Comparison of ENCODE assay signal across 23 cellular contexts in the genomic region with DNA sequence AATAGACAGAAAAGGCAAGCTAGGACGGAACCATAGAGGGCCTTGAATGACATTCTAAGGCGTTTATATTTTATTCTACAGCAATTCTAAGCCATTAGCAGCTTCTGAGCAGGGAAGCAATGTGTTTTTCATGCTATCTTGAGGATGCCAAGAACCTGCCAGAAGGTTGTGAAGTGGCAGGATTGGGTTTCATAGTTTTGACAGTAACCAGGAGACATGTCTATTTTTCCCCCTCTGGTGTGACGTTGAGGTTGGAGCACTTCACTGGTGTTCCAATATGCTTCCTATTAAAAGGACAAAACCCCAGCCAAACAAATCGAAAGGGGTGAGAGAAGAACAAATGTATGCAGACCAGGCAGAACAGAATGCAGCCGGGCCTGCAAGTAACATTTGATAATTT.
"Had no signal": no experiment of that assay in that cellular context is flagged by ENCODE, and none has a peak within 500 bp of the region (broad histone marks: within the 10 kb centered on the region; RNA-seq: fewer than 3 reads in every experiment).

No MANE protein-coding gene starts in this region.

- H3K4me1 Mint-ChIP-seq: activated B cell treated with CpG ODN at 0.5 μM for 24 hours; activated naive CD4-positive, alpha-beta T cell treated with anti-CD3 and anti-CD28 coated beads, Interleukin-2, amount 10 ng/mL, durations not matched to agents 7 days and 5 days; natural killer cell; stimulated activated memory B cell treated with anti-CD40 and anti-IgM and Interleukin-4, amounts not matched to agents 10 μg/mL and 1 μg/mL and 100 μg/mL, for 72 hours had no signal

- H3K4me3 Mint-ChIP-seq: activated B cell treated with CpG ODN at 0.5 μM for 24 hours; activated CD8-positive, alpha-beta T cell treated with anti-CD3 and anti-CD28 coated beads for 36 hours; activated naive CD4-positive, alpha-beta T cell treated with anti-CD3 and anti-CD28 coated beads, Interleukin-2, amount 10 ng/mL, durations not matched to agents 7 days and 5 days; activated T-cell treated with anti-CD3 and anti-CD28 coated beads, Interleukin-2, amount 50 U/mL, for 24 hours; dendritic cell treated with granulocyte-macrophage colony-stimulating factor and Interleukin-4, amounts not matched to agents 40 ng/mL and 50 ng/mL, for 4 days; natural killer cell; stimulated activated memory B cell treated with anti-CD40 and anti-IgM and Interleukin-4, amounts not matched to agents 10 μg/mL and 1 μg/mL and 100 μg/mL, for 72 hours had no signal

- H3K9me3 ChIP-seq: ascending aorta, esophagus squamous epithelium, neutrophil, pancreas, sigmoid colon, spleen, testis, upper lobe of left lung had no signal

- H3K27ac Mint-ChIP-seq: activated B cell treated with CpG ODN at 0.5 μM for 24 hours; activated CD8-positive, alpha-beta T cell treated with anti-CD3 and anti-CD28 coated beads for 36 hours; activated naive CD4-positive, alpha-beta T cell treated with anti-CD3 and anti-CD28 coated beads, Interleukin-2, amount 10 ng/mL, durations not matched to agents 7 days and 5 days; activated T-cell treated with anti-CD3 and anti-CD28 coated beads, Interleukin-2, amount 50 U/mL, for 24 hours; activated T-helper 2 cell treated with anti-CD3 and anti-CD28 coated beads, Interferon-gamma antibody, Interleukin-2, Interleukin-4, amounts not matched to agents 10 μg/mL and 5 μg/mL and 100 μg/mL, durations not matched to agents 14 hours and 24 hours and 36 hours; dendritic cell treated with granulocyte-macrophage colony-stimulating factor and Interleukin-4, amounts not matched to agents 40 ng/mL and 50 ng/mL, for 4 days; natural killer cell; stimulated activated memory B cell treated with anti-CD40 and anti-IgM and Interleukin-4, amounts not matched to agents 10 μg/mL and 1 μg/mL and 100 μg/mL, for 72 hours had no signal

- H3K4me1 ChIP-seq: ascending aorta, esophagus squamous epithelium, pancreas, sigmoid colon, spleen, testis, upper lobe of left lung had no signal

- H3K4me3 ChIP-seq: ascending aorta, esophagus squamous epithelium, hepatocyte, lung, pancreas, sigmoid colon, spleen, testis, upper lobe of left lung had no signal

- H3K36me3 Mint-ChIP-seq: activated naive CD4-positive, alpha-beta T cell treated with anti-CD3 and anti-CD28 coated beads, Interleukin-2, amount 10 ng/mL, durations not matched to agents 7 days and 5 days; natural killer cell; stimulated activated memory B cell treated with anti-CD40 and anti-IgM and Interleukin-4, amounts not matched to agents 10 μg/mL and 1 μg/mL and 100 μg/mL, for 72 hours had no signal

- H3K9me3 Mint-ChIP-seq: activated CD8-positive, alpha-beta T cell treated with anti-CD3 and anti-CD28 coated beads for 36 hours; activated naive CD4-positive, alpha-beta T cell treated with anti-CD3 and anti-CD28 coated beads, Interleukin-2, amount 10 ng/mL, durations not matched to agents 7 days and 5 days; activated T-cell treated with anti-CD3 and anti-CD28 coated beads, Interleukin-2, amount 50 U/mL, for 24 hours; activated T-helper 2 cell treated with anti-CD3 and anti-CD28 coated beads, Interferon-gamma antibody, Interleukin-2, Interleukin-4, amounts not matched to agents 10 μg/mL and 5 μg/mL and 100 μg/mL, durations not matched to agents 14 hours and 24 hours and 36 hours; natural killer cell; stimulated activated memory B cell treated with anti-CD40 and anti-IgM and Interleukin-4, amounts not matched to agents 10 μg/mL and 1 μg/mL and 100 μg/mL, for 72 hours had no signal

- H3K27me3 ChIP-seq: ascending aorta, esophagus squamous epithelium, hepatocyte, neutrophil, pancreas, sigmoid colon, spleen, testis, upper lobe of left lung had no signal

- H3K27ac ChIP-seq: ascending aorta, esophagus squamous epithelium, hepatocyte, neutrophil, pancreas, sigmoid colon, spleen, testis, upper lobe of left lung had no signal

- H3K36me3 ChIP-seq: ascending aorta, esophagus squamous epithelium, neutrophil, pancreas, sigmoid colon, spleen, upper lobe of left lung had no signal

- H3K27me3 Mint-ChIP-seq: activated B cell treated with CpG ODN at 0.5 μM for 24 hours; activated CD8-positive, alpha-beta T cell treated with anti-CD3 and anti-CD28 coated beads for 36 hours; activated naive CD4-positive, alpha-beta T cell treated with anti-CD3 and anti-CD28 coated beads, Interleukin-2, amount 10 ng/mL, durations not matched to agents 7 days and 5 days; activated T-cell treated with anti-CD3 and anti-CD28 coated beads, Interleukin-2, amount 50 U/mL, for 24 hours; dendritic cell treated with granulocyte-macrophage colony-stimulating factor and Interleukin-4, amounts not matched to agents 40 ng/mL and 50 ng/mL, for 4 days; stimulated activated memory B cell treated with anti-CD40 and anti-IgM and Interleukin-4, amounts not matched to agents 10 μg/mL and 1 μg/mL and 100 μg/mL, for 72 hours had no signal

- DNase-seq: activated B cell treated with CpG ODN at 0.5 μM for 24 hours; activated CD4-positive, alpha-beta T cell treated with anti-CD3 and anti-CD28 coated beads for 48 hours; activated CD8-positive, alpha-beta T cell treated with anti-CD3 and anti-CD28 coated beads for 36 hours; activated naive CD4-positive, alpha-beta T cell treated with anti-CD3 and anti-CD28 coated beads, Interleukin-2, amount 10 ng/mL, durations not matched to agents 7 days and 5 days; activated T-cell treated with anti-CD3 and anti-CD28 coated beads, Interleukin-2, amount 50 U/mL, for 24 hours; effector memory CD4-positive, alpha-beta T cell; esophagus squamous epithelium; natural killer cell; pancreas; sigmoid colon; spleen; stimulated activated CD4-positive, alpha-beta T cell treated with anti-CD3 and anti-CD28 coated beads, Interleukin-4, amount 100 ng/mL, for 4 hours; T-helper 1 cell; T-helper 9 cell; testis; upper lobe of left lung had no signal

- ATAC-seq: activated CD8-positive, alpha-beta T cell treated with anti-CD3 and anti-CD28 coated beads for 36 hours; natural killer cell; pancreas; stimulated activated memory B cell treated with anti-CD40 and anti-IgM and Interleukin-4, amounts not matched to agents 10 μg/mL and 1 μg/mL and 100 μg/mL, for 72 hours had no signal
